Comparison of ENCODE assay signal across 8 cellular contexts in genomic region chr5:133247881-133248642, GRCh38.
DNase-seq lines count a peak whose midpoint lies in the region; ATAC-seq and TF ChIP-seq lines count a peak whose summit lies in the region.

No MANE protein-coding gene starts in this region.

- H3K23ac ChIP-seq in mesenchymal stem cell (ENCODE audit: low read length in 2 of 2) = no peak overlapping the region

- H3K9ac ChIP-seq in mesenchymal stem cell (ENCODE audit: low read length) = no peak overlapping the region

- H3K27ac ChIP-seq in mesenchymal stem cell (ENCODE audit: low read length, poor library complexity, severe bottlenecking) = no peak overlapping the region

- no peak overlapping the region for H3K14ac ChIP-seq in mesenchymal stem cell (ENCODE audit: low read length in 2 of 2)

- H2BK5ac ChIP-seq in mesenchymal stem cell (ENCODE audit: low read depth, low read length, poor library complexity, severe bottlenecking) = no peak overlapping the region

- no peak overlapping the region for H2BK15ac ChIP-seq in mesenchymal stem cell (ENCODE audit: low read depth, poor library complexity, severe bottlenecking)

- no peak overlapping the region for H2AFZ ChIP-seq in mesenchymal stem cell (ENCODE audit: low read depth, low read length)

- no peaks in the 10 kb centered on the region for H3K9me3 Mint-ChIP-seq in brain

- no peak overlapping the region for H3K4ac ChIP-seq in mesenchymal stem cell (ENCODE audit: low read depth in 1 of 2, low read length in 2 of 2)

- no peaks in the 10 kb centered on the region for H3K36me3 ChIP-seq in mesenchymal stem cell (ENCODE audit: control insufficient read depth in 1 of 2, insufficient read depth in 2 of 2, low read depth in 1 of 2, low read length in 2 of 2)

- WGBS in mesenchymal stem cell = 71% methylated on average over 6 of the region's 6 CpGs

- H2BK120ac ChIP-seq in mesenchymal stem cell (ENCODE audit: low read depth, low read length) = no peak overlapping the region

- no peaks in the 10 kb centered on the region for H3K79me1 ChIP-seq in mesenchymal stem cell (replicated peaks; ENCODE audit: low read length, poor library complexity, severe bottlenecking)

- peak; percentile 29 for DNase-seq in COLO829 (ENCODE audit: low spot score)
- DNase-seq in LoVo (ENCODE audit: low spot score) = peak; percentile 23
- DNase-seq in mesenchymal stem cell = peak; percentile 68
- no peak for DNase-seq in activated T-cell treated with anti-CD3 and anti-CD28 coated beads, Interleukin-2, amount 50 U/mL, for 48 hours
- DNase-seq in NOMO-1 treated with dmso at 0.1 percent for 144 hours (lab: John Stamatoyannopoulos, UW; ENCODE audit: unreplicated experiment) = no peak

- peak; percentile 42 to 62 for TF ChIP-seq CTCF in brain (conservative IDR thresholded peaks at IDR 0.05)

- H3K4me3 ChIP-seq in mesenchymal stem cell (ENCODE audit: insufficient read depth in 1 of 2, low read depth in 1 of 2, low read length in 2 of 2) = no peak overlapping the region

- no peak overlapping the region for H4K91ac ChIP-seq in mesenchymal stem cell (ENCODE audit: low read length)

- peaks cover 80% of the 10 kb centered on the region for H3K4me1 Mint-ChIP-seq in brain

- H3K4me3 Mint-ChIP-seq in brain = no peak overlapping the region

- ATAC-seq in HG03175 (IDR thresholded peaks at IDR 0.05; ENCODE audit: unreplicated experiment) (no peak), GM21619 (IDR thresholded peaks at IDR 0.05; ENCODE audit: unreplicated experiment) (no peak)

- H4K8ac ChIP-seq in mesenchymal stem cell (ENCODE audit: low read length) = no peak overlapping the region

- H3K36me3 Mint-ChIP-seq in brain = no peaks in the 10 kb centered on the region

- H2BK12ac ChIP-seq in mesenchymal stem cell (ENCODE audit: low read length in 2 of 2) = no peak overlapping the region

- H3K4me1 ChIP-seq in mesenchymal stem cell (ENCODE audit: control insufficient read depth, insufficient read depth, low read depth, low read length) = peaks cover 16% of the 10 kb centered on the region

- H3K27ac Mint-ChIP-seq in brain = peak overlapping the region in 2 of 5 experiments; percentile 67 to 86

- H3K4me2 ChIP-seq in mesenchymal stem cell (ENCODE audit: low read length, poor library complexity, severe bottlenecking) = no peak overlapping the region

- peaks cover 0 to 63% of the 10 kb centered on the region in 2 experiments for H3K27me3 ChIP-seq in mesenchymal stem cell (ENCODE audit: control insufficient read depth in 1 of 2, insufficient read depth in 1 of 2, low read length in 2 of 2)

- H3K27me3 Mint-ChIP-seq in brain = no peaks in the 10 kb centered on the region

- no peak overlapping the region for H3K18ac ChIP-seq in mesenchymal stem cell (ENCODE audit: low read depth in 1 of 2, low read length in 2 of 2)

- H3K9me3 ChIP-seq in mesenchymal stem cell (ENCODE audit: control insufficient read depth, low read length) = no peaks in the 10 kb centered on the region

- no peak overlapping the region for H2AK5ac ChIP-seq in mesenchymal stem cell (ENCODE audit: low read length, severe bottlenecking)

Comparison
In these comparisons a context has a peak if more than half of its experiments do, and no peak if none do; other contexts are left out.
1. DNase-seq: peak in COLO829 (single experiment), LoVo (single experiment) and mesenchymal stem cell (single experiment); none in activated T-cell treated with anti-CD3 and anti-CD28 coated beads, Interleukin-2, amount 50 U/mL, for 48 hours (0 of 2) and NOMO-1 treated with dmso at 0.1 percent for 144 hours (single experiment).